ENCODE assay signal across 8 cellular contexts in genomic region chr15:89167267-89168176, GRCh38. TPM values are rescaled to one million over a fixed set of nuclear protein-coding genes. Genes with fewer than 3 reads are reported as not detected.
DNase-seq lines count a peak whose midpoint lies in the region; ATAC-seq and TF ChIP-seq lines count a peak whose summit lies in the region.

No MANE protein-coding gene starts in this region.

- no peak for TF ChIP-seq POLR2A in GM18505 (IDR thresholded peaks at IDR 0.05; ENCODE audit: borderline replicate concordance, extremely low read depth, insufficient read depth, insufficient read length)
- no peak for TF ChIP-seq POLR2A in NB4 (IDR thresholded peaks at IDR 0.05; ENCODE audit: extremely low read depth, insufficient read length)

- H3K9ac ChIP-seq in liver (ENCODE audit: low read depth in 1 of 2, low read length in 2 of 2), result no peak overlapping the region

- H3K9me3 Mint-ChIP-seq in stimulated activated memory B cell treated with anti-CD40 and anti-IgM and Interleukin-4, amounts not matched to agents 10 μg/mL and 1 μg/mL and 100 μg/mL, for 72 hours, result no peaks in the 10 kb centered on the region

- DNase-seq in HFF-Myc (ENCODE audit: extremely low read depth, low read depth), result peak; percentile 26
- DNase-seq in NB4 (ENCODE audit: low read depth), result peak; percentile 65
- peak; percentile 36 for DNase-seq in activated naive CD8-positive, alpha-beta T cell treated with anti-CD3 and anti-CD28 coated beads, Interleukin-2, amount 50 U/mL, for 16 hours (ENCODE audit: low read depth, low spot score)
- no peak for DNase-seq in Ammon's horn (ENCODE audit: low spot score)
- DNase-seq in NCI-H2081 treated with DMSO at 0.1 percent for 48 hours (lab: John Stamatoyannopoulos, UW), result no peak

- H3K4me3 ChIP-seq in HFF-Myc (replicated peaks; ENCODE audit: low read depth, low read length) (no peak overlapping the region), NB4 (ENCODE audit: low read depth, low read length) (no peak overlapping the region), liver (ENCODE audit: low read depth in 1 of 3, low read length in 3 of 3) (no peak overlapping the region)

- no peaks in the 10 kb centered on the region for H3K27me3 Mint-ChIP-seq in stimulated activated memory B cell treated with anti-CD40 and anti-IgM and Interleukin-4, amounts not matched to agents 10 μg/mL and 1 μg/mL and 100 μg/mL, for 72 hours

- ATAC-seq in GM18505 (IDR thresholded peaks at IDR 0.05; ENCODE audit: unreplicated experiment), result peak; percentile 71
- peak; percentile 79 for ATAC-seq in stimulated activated memory B cell treated with anti-CD40 and anti-IgM and Interleukin-4, amounts not matched to agents 10 μg/mL and 1 μg/mL and 100 μg/mL, for 72 hours

- H3K27ac ChIP-seq in liver (ENCODE audit: low read depth in 1 of 2, low read length in 2 of 2), result peak overlapping the region; percentile 5 to 13

- peaks cover 4 to 46% (median 20%) of the 10 kb centered on the region in 4 donors for H3K36me3 ChIP-seq in liver (ENCODE audit: control insufficient read depth in 4 of 4, insufficient read depth in 3 of 4, low read depth in 1 of 4, low read length in 3 of 4)

- H3K36me3 Mint-ChIP-seq in stimulated activated memory B cell treated with anti-CD40 and anti-IgM and Interleukin-4, amounts not matched to agents 10 μg/mL and 1 μg/mL and 100 μg/mL, for 72 hours, result peaks cover 8% of the 10 kb centered on the region

- TF ChIP-seq CTCF in HFF-Myc (IDR thresholded peaks at IDR 0.05; ENCODE audit: low read depth, low read length, missing control alignments), result no peak
- TF ChIP-seq CTCF in NB4 (IDR thresholded peaks at IDR 0.05; ENCODE audit: low read depth, low read length), result no peak
- TF ChIP-seq CTCF in liver (IDR thresholded peaks at IDR 0.05; ENCODE audit: low read depth, low read length, missing input control), result no peak

- peaks cover 4 to 36% (median 34%) of the 10 kb centered on the region in 4 donors for H3K4me1 ChIP-seq in liver (ENCODE audit: control insufficient read depth in 4 of 4, insufficient read depth in 4 of 4, low read length in 3 of 4)

- H3K4me3 Mint-ChIP-seq in stimulated activated memory B cell treated with anti-CD40 and anti-IgM and Interleukin-4, amounts not matched to agents 10 μg/mL and 1 μg/mL and 100 μg/mL, for 72 hours, result peak overlapping the region; percentile 3

- no peaks in the 10 kb centered on the region for H3K27me3 ChIP-seq in liver (ENCODE audit: control insufficient read depth in 4 of 4, insufficient read depth in 4 of 4, low read length in 3 of 4)

- no peak for TF ChIP-seq RAD21 in liver (IDR thresholded peaks at IDR 0.05)

- 61% methylated on average over 7 of the region's 7 CpGs for WGBS in liver

- peak overlapping the region; percentile 66 for H3K27ac Mint-ChIP-seq in stimulated activated memory B cell treated with anti-CD40 and anti-IgM and Interleukin-4, amounts not matched to agents 10 μg/mL and 1 μg/mL and 100 μg/mL, for 72 hours

- H3K9me3 ChIP-seq in liver (ENCODE audit: control insufficient read depth in 4 of 4, low read length in 3 of 4), result no peaks in the 10 kb centered on the region

- H3K4me1 Mint-ChIP-seq in stimulated activated memory B cell treated with anti-CD40 and anti-IgM and Interleukin-4, amounts not matched to agents 10 μg/mL and 1 μg/mL and 100 μg/mL, for 72 hours, result peaks cover 12% of the 10 kb centered on the region

TF ChIP-seq in liver, 16 proteins besides CTCF, POLR2A, EP300 and RAD21:
- TF ChIP-seq HNF4G (IDR thresholded peaks at IDR 0.05) (no peak), ATF3 (IDR thresholded peaks at IDR 0.05) (no peak), SP1 (IDR thresholded peaks at IDR 0.05) (no peak), ZBTB33 (IDR thresholded peaks at IDR 0.05) (no peak), NR2F2 (IDR thresholded peaks at IDR 0.05) (no peak), FOXA1 (IDR thresholded peaks at IDR 0.05) (no peak)

RNA-seq across cellular contexts. Expression of gene RLBP1, which starts 53.9 kb away (rescaled TPM):
- total RNA-seq in liver, result not detected
- polyA plus RNA-seq in liver, result under 1 TPM in 1 of 2 donors, not detected in 1; 0.17 TPM

Comparison
In these comparisons a context has a peak if more than half of its experiments do, and no peak if none do; other contexts are left out.
1. DNase-seq: peak in HFF-Myc (single experiment), NB4 (single experiment) and activated naive CD8-positive, alpha-beta T cell treated with anti-CD3 and anti-CD28 coated beads, Interleukin-2, amount 50 U/mL, for 16 hours (single experiment); none in Ammon's horn (single experiment) and NCI-H2081 treated with DMSO at 0.1 percent for 48 hours (single experiment).